11 cellular contexts compared by ENCODE assay signal in genomic region chr22:50014655-50015401, GRCh38. TPM values are rescaled to one million over a fixed set of nuclear protein-coding genes. Genes with fewer than 3 reads are reported as not detected.
DNase-seq lines count a peak whose midpoint lies in the region; ATAC-seq and TF ChIP-seq lines count a peak whose summit lies in the region.
"Had no signal": no experiment of that assay in that cellular context is flagged by ENCODE, and none has a peak within 500 bp of the region (broad histone marks: within the 10 kb centered on the region; RNA-seq: fewer than 3 reads in every experiment).

No MANE protein-coding gene starts in this region.

- peak overlapping the region in 1 of 2 experiments; percentile 26; a peak in 1 of 5 replicates for H3K4me3 Mint-ChIP-seq in H9
- peak overlapping the region; percentile 37 to 38 for H3K4me3 Mint-ChIP-seq in effector memory CD8-positive, alpha-beta T cell

- no peaks in the 10 kb centered on the region for H3K36me3 Mint-ChIP-seq in H9 (ENCODE audit: insufficient read depth in 1 of 3, low read depth in 3 of 3)
- peaks cover 3% of the 10 kb centered on the region for H3K36me3 Mint-ChIP-seq in effector memory CD8-positive, alpha-beta T cell (ENCODE audit: insufficient read depth)

- H3K4me2 ChIP-seq in H9 (ENCODE audit: insufficient read depth, insufficient read length, low read length) (peak overlapping the region; percentile 45), parathyroid adenoma (ENCODE audit: low read length) (peak overlapping the region; percentile 40)

- H2BK20ac ChIP-seq in H9 (ENCODE audit: low read depth, low read length, poor library complexity, severe bottlenecking) = no peak overlapping the region

- no peak overlapping the region for H3K18ac ChIP-seq in H9 (ENCODE audit: insufficient read length, low read depth, low read length)

- H4K5ac ChIP-seq in H9 (ENCODE audit: insufficient read length, low read depth, low read length) = no peak overlapping the region

- H4K91ac ChIP-seq in H9 (ENCODE audit: insufficient read length, low read depth, low read length) = no peak overlapping the region

- H3K23me2 ChIP-seq in H9 (ENCODE audit: insufficient read length, low read depth, low read length, poor library complexity, severe bottlenecking) = peaks cover 4% of the 10 kb centered on the region

- no CpG with 5 or more reads among the region's 91 CpGs for WGBS in H9 (ENCODE audit: extremely low coverage, insufficient read length, low lambda C conversion rate)

- H3K27me3 Mint-ChIP-seq in H9 (ENCODE audit: low read depth) = peaks cover 59% of the 10 kb centered on the region
- peaks cover 14 to 26% of the 10 kb centered on the region in 2 donors for H3K27me3 Mint-ChIP-seq in effector memory CD8-positive, alpha-beta T cell

- no peaks in the 10 kb centered on the region for H3K4me1 ChIP-seq in H9 (ENCODE audit: insufficient read depth, low read length)
- no peaks in the 10 kb centered on the region for H3K4me1 ChIP-seq in parathyroid adenoma

- peak overlapping the region; percentile 25 for H3K4me3 ChIP-seq in parathyroid adenoma (ENCODE audit: low read depth, low read length)

- H3K27me3 ChIP-seq in H9 (ENCODE audit: insufficient read depth, low read length) = peaks cover 12% of the 10 kb centered on the region; the same call in 1 of the 2 replicates
- H3K27me3 ChIP-seq in parathyroid adenoma (ENCODE audit: control insufficient read depth, insufficient read depth, low read length) = peaks cover 10% of the 10 kb centered on the region

- H3K9me3 ChIP-seq in H9 (ENCODE audit: control insufficient read depth, low read depth, low read length) (no peaks in the 10 kb centered on the region), parathyroid adenoma (ENCODE audit: control insufficient read depth, low read length) (no peaks in the 10 kb centered on the region)

- no peak overlapping the region for H2BK15ac ChIP-seq in H9 (ENCODE audit: low read depth, low read length)

- H3K27ac ChIP-seq in H9 (ENCODE audit: insufficient read length, low read depth, low read length) (no peak overlapping the region), parathyroid adenoma (no peak overlapping the region)

- H3K9me3 Mint-ChIP-seq in H9 = no peaks in the 10 kb centered on the region
- H3K9me3 Mint-ChIP-seq in effector memory CD8-positive, alpha-beta T cell = no peaks in the 10 kb centered on the region

- no peaks in the 10 kb centered on the region for H4K20me1 ChIP-seq in H9 (ENCODE audit: control insufficient read depth, insufficient read depth, insufficient read length)

- H3T11ph ChIP-seq in H9 (ENCODE audit: low read length) = no peak overlapping the region

- H3K27ac Mint-ChIP-seq in H9 = no peak overlapping the region
- H3K27ac Mint-ChIP-seq in effector memory CD8-positive, alpha-beta T cell = no peak overlapping the region

- no peak overlapping the region for H3K4ac ChIP-seq in H9 (ENCODE audit: low read depth, low read length)

- H3K23ac ChIP-seq in H9 (ENCODE audit: insufficient read length, low read depth, low read length) = no peak overlapping the region

- no peak overlapping the region for H2AK5ac ChIP-seq in H9 (ENCODE audit: insufficient read length, low read length)

- peak overlapping the region; percentile 59 for H3K14ac ChIP-seq in H9 (ENCODE audit: insufficient read depth, low read length)

- H2BK12ac ChIP-seq in H9 (ENCODE audit: insufficient read length, low read depth, low read length) = no peak overlapping the region

- TF ChIP-seq CTCF in H9 (conservative IDR thresholded peaks at IDR 0.05) (no peak), parathyroid adenoma (IDR thresholded peaks at IDR 0.05) (no peak)

- no peak overlapping the region for H3K9ac ChIP-seq in H9 (ENCODE audit: extremely low read depth, insufficient read length, low read length)
- no peak overlapping the region for H3K9ac ChIP-seq in parathyroid adenoma

- H2AFZ ChIP-seq in H9 (ENCODE audit: low read length) = no peak overlapping the region
- H2AFZ ChIP-seq in parathyroid adenoma = no peak overlapping the region

- ATAC-seq in effector memory CD8-positive, alpha-beta T cell (replicated peaks) = peak; percentile 4
- ATAC-seq in HG03045 (IDR thresholded peaks at IDR 0.05; ENCODE audit: unreplicated experiment) = no peak
- ATAC-seq: right cardiac atrium had no signal

- no peak overlapping the region for H2BK120ac ChIP-seq in H9 (ENCODE audit: low read depth, low read length, poor library complexity, severe bottlenecking)

- H2BK5ac ChIP-seq in H9 (ENCODE audit: insufficient read length, low read length) = no peak overlapping the region

- H4K8ac ChIP-seq in H9 (replicated peaks; ENCODE audit: insufficient read length, low read depth, low read length) = no peak overlapping the region

- H3K4me1 Mint-ChIP-seq in H9 = peaks cover 5 to 16% of the 10 kb centered on the region in 2 experiments; a peak in 3 of 4 replicates
- peaks cover 30 to 47% of the 10 kb centered on the region in 2 donors for H3K4me1 Mint-ChIP-seq in effector memory CD8-positive, alpha-beta T cell (ENCODE audit: low read depth in 2 of 2)

- H3K36me3 ChIP-seq in parathyroid adenoma (ENCODE audit: control insufficient read depth, insufficient read depth, low read length) = no peaks in the 10 kb centered on the region

- H3K56ac ChIP-seq in H9 (ENCODE audit: insufficient read length, low read depth, low read length) = no peak overlapping the region

- H3K79me1 ChIP-seq in H9 (ENCODE audit: insufficient read depth, low read depth, low read length, poor library complexity, severe bottlenecking) = no peaks in the 10 kb centered on the region

- DNase-seq in NCI-H2227 (lab: John Stamatoyannopoulos, UW; ENCODE audit: unreplicated experiment) (peak; percentile 32), NCI-H2227 treated with DMSO at 0.1 percent for 48 hours (lab: John Stamatoyannopoulos, UW) (no peak), H9 (peak; percentile 28), SKM-1 (lab: John Stamatoyannopoulos, UW; ENCODE audit: unreplicated experiment) (no peak), SW480 (ENCODE audit: low spot score) (no peak)
- DNase-seq in effector memory CD8-positive, alpha-beta T cell = no peak
- DNase-seq: trophoblast cell had no signal

- H3K79me2 ChIP-seq in H9 (ENCODE audit: insufficient read depth, low read length) = no peaks in the 10 kb centered on the region
- H3K79me2 ChIP-seq in parathyroid adenoma = no peaks in the 10 kb centered on the region

RNA-seq across cellular contexts. Expression of gene IL17REL, which starts 2.3 kb away (rescaled TPM):
- 0.11 and 0.20 TPM in 2 replicates for total RNA-seq in H9 (2021)

RNA-seq across cellular contexts. Expression of gene TTLL8, which starts 43.3 kb away (rescaled TPM):
- total RNA-seq in H9 (2021) = not detected in 2 replicates
- total RNA-seq: mucosa of gallbladder, right cardiac atrium had no signal

RNA-seq across cellular contexts. Expression of gene PIM3, which starts 54.3 kb away (rescaled TPM):
- total RNA-seq in H9 (2021) = 43.4 and 45.1 TPM in 2 replicates

Comparison
In these comparisons a context has a peak if more than half of its experiments do, and no peak if none do; other contexts are left out.
1. DNase-seq: peak in NCI-H2227 (single experiment) and H9 (single experiment); none in NCI-H2227 treated with DMSO at 0.1 percent for 48 hours (single experiment), effector memory CD8-positive, alpha-beta T cell (0 of 3), SKM-1 (single experiment) and SW480 (single experiment).